8 cellular contexts compared by ENCODE assay signal in the genomic region with DNA sequence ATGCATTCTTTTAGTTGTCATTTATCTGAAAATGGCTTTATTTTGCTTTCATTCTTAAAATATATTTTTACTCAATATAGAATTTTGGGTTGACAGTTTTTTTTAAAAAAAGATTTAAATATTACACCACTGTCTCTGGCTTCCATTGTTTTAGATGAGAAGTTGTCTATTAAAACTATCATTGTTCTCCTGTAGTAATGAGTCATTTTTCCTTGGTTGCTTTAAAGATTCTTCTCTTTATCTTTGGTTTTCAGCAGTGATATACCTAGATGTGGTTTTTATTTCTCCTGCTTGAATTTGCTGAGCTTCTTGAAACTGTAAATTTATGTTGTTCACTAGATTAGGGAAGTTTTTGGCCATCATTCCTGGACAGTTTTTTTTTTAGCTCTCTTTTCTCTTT. TPM values are rescaled to one million over a fixed set of nuclear protein-coding genes. Genes with fewer than 3 reads are reported as not detected.
"Had no signal": no experiment of that assay in that cellular context is flagged by ENCODE, and none has a peak within 500 bp of the region (broad histone marks: within the 10 kb centered on the region; RNA-seq: fewer than 3 reads in every experiment).

No MANE protein-coding gene starts in this region.

- H3K4me3 ChIP-seq: GM23248, HAP-1 had no signal

- H3K36me3 ChIP-seq: HAP-1 had no signal

- DNase-seq: GM23248, GOT3, H7, HFFc6 had no signal

- FAIRE-seq: HepG2 had no signal

- H3K36me3 Mint-ChIP-seq: IgD-negative memory B cell had no signal

- H3K4me3 Mint-ChIP-seq: HFFc6, IgD-negative memory B cell had no signal

- H3K9me3 Mint-ChIP-seq: HFFc6 had no signal

- H3K27ac Mint-ChIP-seq: HFFc6, IgD-negative memory B cell had no signal

- ATAC-seq: HCT116, HepG2 had no signal

- H3K4me1 Mint-ChIP-seq: IgD-negative memory B cell had no signal

RNA-seq across cellular contexts. Expression of a gene that starts 26.7 kb away (rescaled TPM):
- total RNA-seq: H7 had no signal

RNA-seq across cellular contexts. Expression of a gene that starts 44.1 kb away (rescaled TPM):
- total RNA-seq: H7 had no signal
